ENCODE assay signal across 18 cellular contexts in genomic region chr1:30787266-30787665, GRCh38.
"Had no signal": no experiment of that assay in that cellular context is flagged by ENCODE, and none has a peak within 500 bp of the region (broad histone marks: within the 10 kb centered on the region; RNA-seq: fewer than 3 reads in every experiment).

No MANE protein-coding gene starts in this region.

- H3K27ac ChIP-seq: ascending aorta had no signal

- DNase-seq: activated CD8-positive, alpha-beta memory T cell treated with anti-CD3 and anti-CD28 coated beads for 24 hours; activated CD8-positive, alpha-beta memory T cell treated with anti-CD3 and anti-CD28 coated beads, Interleukin-2, amount 50 U/mL, for 48 hours; activated effector memory CD4-positive, alpha-beta T cell treated with anti-CD3 and anti-CD28 coated beads, Interleukin-2, amount 50 U/mL, for 16 hours; activated naive CD4-positive, alpha-beta T cell treated with anti-CD3 and anti-CD28 coated beads, Interleukin-2, amount 50 U/mL, for 16 hours; activated T-cell treated with anti-CD3 and anti-CD28 coated beads, Interleukin-2, amount 50 U/mL, for 48 hours; effector memory CD4-positive, alpha-beta T cell; kidney glomerular epithelial cell; mesendoderm had no signal

- H3K9me3 ChIP-seq: ascending aorta, esophagus muscularis mucosa, gastroesophageal sphincter, heart right ventricle, prostate gland, tibial nerve had no signal

- H3K36me3 ChIP-seq: ascending aorta, esophagus muscularis mucosa, gastroesophageal sphincter, heart right ventricle, prostate gland, tibial nerve had no signal

- H3K36me3 Mint-ChIP-seq: naive thymus-derived CD8-positive, alpha-beta T cell had no signal

- H3K9me3 Mint-ChIP-seq: stimulated activated naive CD8-positive, alpha-beta T cell treated with anti-CD3 and anti-CD28 coated beads, Interleukin-15, Interleukin-2, amounts not matched to agents 100 ng/mL and 50 ng/mL, for 24 hours; T-helper 1 cell treated with Interleukin-12 subunit alpha and Interleukin-12 subunit beta and Interleukin-4 antibody, amounts not matched to agents 30 μg/mL and 1 μg/mL, for 36 hours had no signal

- H3K27me3 ChIP-seq: ascending aorta, tibial nerve had no signal

- H3K4me3 ChIP-seq: ascending aorta, esophagus muscularis mucosa, gastroesophageal sphincter, heart right ventricle, prostate gland, tibial nerve had no signal

- ATAC-seq: activated CD4-positive, CD25-positive, alpha-beta regulatory T cell treated with anti-CD3 and anti-CD28 coated beads, Interleukin-2, amount 50 U/mL, for 24 hours; gastroesophageal sphincter; naive thymus-derived CD8-positive, alpha-beta T cell had no signal

- H3K27ac Mint-ChIP-seq: naive thymus-derived CD8-positive, alpha-beta T cell; stimulated activated naive CD8-positive, alpha-beta T cell treated with anti-CD3 and anti-CD28 coated beads, Interleukin-15, Interleukin-2, amounts not matched to agents 100 ng/mL and 50 ng/mL, for 24 hours; T-helper 1 cell treated with Interleukin-12 subunit alpha and Interleukin-12 subunit beta and Interleukin-4 antibody, amounts not matched to agents 30 μg/mL and 1 μg/mL, for 36 hours had no signal

- H3K4me3 Mint-ChIP-seq: naive thymus-derived CD8-positive, alpha-beta T cell; stimulated activated naive CD8-positive, alpha-beta T cell treated with anti-CD3 and anti-CD28 coated beads, Interleukin-15, Interleukin-2, amounts not matched to agents 100 ng/mL and 50 ng/mL, for 24 hours; T-helper 1 cell treated with Interleukin-12 subunit alpha and Interleukin-12 subunit beta and Interleukin-4 antibody, amounts not matched to agents 30 μg/mL and 1 μg/mL, for 36 hours had no signal

- H3K4me1 ChIP-seq: prostate gland had no signal
